In genomic region chr17:76726231-76726765, GRCh38 we compare ENCODE assay signal across 1 cellular context.
A peak's percentile ranks its signal among the peaks of the same experiment; 100 is the strongest.
TF ChIP-seq lines count a peak whose summit lies in the region.

Gene JMJD6 (minus strand): TSS chr17:76726606. CDS start chr17:76726475, 131 bp downstream.

TF ChIP-seq in K562, 482 proteins besides CTCF, POLR2A, EP300 and RAD21 (continued from another document and continues in another):
- TF ChIP-seq RREB1 (CRISPR knock-in tag; IDR thresholded peaks at IDR 0.05): 0 out of 2 replicates have a peak, but pooled peaks have one; percentile 8
- TF ChIP-seq CSDE1 (IDR thresholded peaks at IDR 0.05): 0 out of 4 replicates have a peak, but pooled peaks of 1 of the 2 experiments have one; percentile 36
- peak; percentile 82 for TF ChIP-seq CHD1 (IDR thresholded peaks at IDR 0.05; ENCODE audit: low read length)
- TF ChIP-seq, protein P1, sequence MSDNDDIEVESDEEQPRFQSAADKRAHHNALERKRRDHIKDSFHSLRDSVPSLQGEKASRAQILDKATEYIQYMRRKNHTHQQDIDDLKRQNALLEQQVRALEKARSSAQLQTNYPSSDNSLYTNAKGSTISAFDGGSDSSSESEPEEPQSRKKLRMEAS (CRISPR knock-in tag; IDR thresholded peaks at IDR 0.05): peak; percentile 74; the same call in 1 of the 2 replicates
- 0 out of 2 replicates have a peak, but pooled peaks have one; percentile 0 for TF ChIP-seq RNF2 (IDR thresholded peaks at IDR 0.05)
- no peak for TF ChIP-seq UBTF (IDR thresholded peaks at IDR 0.05; ENCODE audit: borderline replicate concordance in 1 of 2, low read depth in 2 of 2, low read length in 2 of 2)
- 0 out of 2 replicates have a peak, but pooled peaks have one; percentile 40 for TF ChIP-seq HDAC8 (tag; IDR thresholded peaks at IDR 0.05)
- no peak for TF ChIP-seq AFF1 (IDR thresholded peaks at IDR 0.05; ENCODE audit: low read depth in 1 of 2, partially characterized antibody in 2 of 2)
- TF ChIP-seq FIP1L1 (IDR thresholded peaks at IDR 0.05; ENCODE audit: low read depth, low read length, poor library complexity, severe bottlenecking): peak; percentile 1
- TF ChIP-seq STAT5A (IDR thresholded peaks at IDR 0.05; ENCODE audit: borderline replicate concordance, low read length): 0 out of 2 replicates have a peak, but pooled peaks have one; percentile 2
- TF ChIP-seq ZNF197 (CRISPR knock-in tag; IDR thresholded peaks at IDR 0.05; ENCODE audit: low read depth): no peak
- no peak for TF ChIP-seq SMARCB1 (IDR thresholded peaks at IDR 0.05; ENCODE audit: insufficient read length, low read depth)
- TF ChIP-seq, protein P2, sequence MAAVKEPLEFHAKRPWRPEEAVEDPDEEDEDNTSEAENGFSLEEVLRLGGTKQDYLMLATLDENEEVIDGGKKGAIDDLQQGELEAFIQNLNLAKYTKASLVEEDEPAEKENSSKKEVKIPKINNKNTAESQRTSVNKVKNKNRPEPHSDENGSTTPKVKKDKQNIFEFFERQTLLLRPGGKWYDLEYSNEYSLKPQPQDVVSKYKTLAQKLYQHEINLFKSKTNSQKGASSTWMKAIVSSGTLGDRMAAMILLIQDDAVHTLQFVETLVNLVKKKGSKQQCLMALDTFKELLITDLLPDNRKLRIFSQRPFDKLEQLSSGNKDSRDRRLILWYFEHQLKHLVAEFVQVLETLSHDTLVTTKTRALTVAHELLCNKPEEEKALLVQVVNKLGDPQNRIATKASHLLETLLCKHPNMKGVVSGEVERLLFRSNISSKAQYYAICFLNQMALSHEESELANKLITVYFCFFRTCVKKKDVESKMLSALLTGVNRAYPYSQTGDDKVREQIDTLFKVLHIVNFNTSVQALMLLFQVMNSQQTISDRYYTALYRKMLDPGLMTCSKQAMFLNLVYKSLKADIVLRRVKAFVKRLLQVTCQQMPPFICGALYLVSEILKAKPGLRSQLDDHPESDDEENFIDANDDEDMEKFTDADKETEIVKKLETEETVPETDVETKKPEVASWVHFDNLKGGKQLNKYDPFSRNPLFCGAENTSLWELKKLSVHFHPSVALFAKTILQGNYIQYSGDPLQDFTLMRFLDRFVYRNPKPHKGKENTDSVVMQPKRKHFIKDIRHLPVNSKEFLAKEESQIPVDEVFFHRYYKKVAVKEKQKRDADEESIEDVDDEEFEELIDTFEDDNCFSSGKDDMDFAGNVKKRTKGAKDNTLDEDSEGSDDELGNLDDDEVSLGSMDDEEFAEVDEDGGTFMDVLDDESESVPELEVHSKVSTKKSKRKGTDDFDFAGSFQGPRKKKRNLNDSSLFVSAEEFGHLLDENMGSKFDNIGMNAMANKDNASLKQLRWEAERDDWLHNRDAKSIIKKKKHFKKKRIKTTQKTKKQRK (IDR thresholded peaks at IDR 0.05; ENCODE audit: borderline replicate concordance, low read depth, low read length): 0 out of 2 replicates have a peak, but pooled peaks have one; percentile 35
- peak; percentile 69; the same call in 1 of the 2 replicates for TF ChIP-seq PHF8 (IDR thresholded peaks at IDR 0.05; ENCODE audit: borderline replicate concordance, low read length)
- TF ChIP-seq GABPB1 (CRISPR knock-in tag; IDR thresholded peaks at IDR 0.05): no peak
- TF ChIP-seq E2F1 (CRISPR knock-in tag; IDR thresholded peaks at IDR 0.05): 0 out of 2 replicates have a peak, but pooled peaks have one; percentile 10
- TF ChIP-seq, protein P3, sequence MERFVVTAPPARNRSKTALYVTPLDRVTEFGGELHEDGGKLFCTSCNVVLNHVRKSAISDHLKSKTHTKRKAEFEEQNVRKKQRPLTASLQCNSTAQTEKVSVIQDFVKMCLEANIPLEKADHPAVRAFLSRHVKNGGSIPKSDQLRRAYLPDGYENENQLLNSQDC (CRISPR knock-in tag; IDR thresholded peaks at IDR 0.05): 0 out of 2 replicates have a peak, but pooled peaks have one; percentile 53
- TF ChIP-seq, protein P4, sequence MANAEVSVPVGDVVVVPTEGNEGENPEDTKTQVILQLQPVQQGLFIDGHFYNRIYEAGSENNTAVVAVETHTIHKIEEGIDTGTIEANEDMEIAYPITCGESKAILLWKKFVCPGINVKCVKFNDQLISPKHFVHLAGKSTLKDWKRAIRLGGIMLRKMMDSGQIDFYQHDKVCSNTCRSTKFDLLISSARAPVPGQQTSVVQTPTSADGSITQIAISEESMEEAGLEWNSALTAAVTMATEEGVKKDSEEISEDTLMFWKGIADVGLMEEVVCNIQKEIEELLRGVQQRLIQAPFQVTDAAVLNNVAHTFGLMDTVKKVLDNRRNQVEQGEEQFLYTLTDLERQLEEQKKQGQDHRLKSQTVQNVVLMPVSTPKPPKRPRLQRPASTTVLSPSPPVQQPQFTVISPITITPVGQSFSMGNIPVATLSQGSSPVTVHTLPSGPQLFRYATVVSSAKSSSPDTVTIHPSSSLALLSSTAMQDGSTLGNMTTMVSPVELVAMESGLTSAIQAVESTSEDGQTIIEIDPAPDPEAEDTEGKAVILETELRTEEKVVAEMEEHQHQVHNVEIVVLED (CRISPR knock-in tag; IDR thresholded peaks at IDR 0.05): peak; percentile 83
- TF ChIP-seq SAP30 (IDR thresholded peaks at IDR 0.05; ENCODE audit: borderline replicate concordance, insufficient read depth, low read depth, low read length, poor library complexity, severe bottlenecking): peak; percentile 83
- peak; percentile 97 for TF ChIP-seq HNRNPLL (IDR thresholded peaks at IDR 0.05; ENCODE audit: low read depth, low read length, poor library complexity, severe bottlenecking)
- TF ChIP-seq ASH1L (IDR thresholded peaks at IDR 0.05; ENCODE audit: borderline replicate concordance, low read depth, partially characterized antibody): peak; percentile 89
- TF ChIP-seq ZNF644 (tag; IDR thresholded peaks at IDR 0.05; ENCODE audit: low read depth): no peak
- TF ChIP-seq SAFB (IDR thresholded peaks at IDR 0.05; ENCODE audit: borderline replicate concordance, low read depth, low read length): no peak
- no peak for TF ChIP-seq MAFF (IDR thresholded peaks at IDR 0.05; ENCODE audit: low read length)
- peak; percentile 98 for TF ChIP-seq MTA1 (IDR thresholded peaks at IDR 0.05; ENCODE audit: borderline replicate concordance)
- peak; percentile 27; the same call in 1 of the 2 replicates for TF ChIP-seq ESRRA (IDR thresholded peaks at IDR 0.05; ENCODE audit: borderline replicate concordance, low read depth)
- peak; percentile 61 for TF ChIP-seq CCNT2 (IDR thresholded peaks at IDR 0.05; ENCODE audit: borderline replicate concordance, extremely low read depth, insufficient read length, low read depth, low read length)
- TF ChIP-seq MTA3 (IDR thresholded peaks at IDR 0.05; ENCODE audit: borderline replicate concordance): peak; percentile 40; the same call in 1 of the 2 replicates
- TF ChIP-seq TEAD4 (IDR thresholded peaks at IDR 0.05; ENCODE audit: low read length): no peak
- TF ChIP-seq TEAD4 (CRISPR knock-in tag; IDR thresholded peaks at IDR 0.05; ENCODE audit: borderline replicate concordance): 0 out of 2 replicates have a peak, but pooled peaks have one; percentile 49
- TF ChIP-seq CREB1 (IDR thresholded peaks at IDR 0.05): peak; percentile 91
- peak; percentile 47; the same call in 1 of the 2 replicates for TF ChIP-seq CREB1 (CRISPR knock-in tag; IDR thresholded peaks at IDR 0.05)
- no peak for TF ChIP-seq TOE1 (IDR thresholded peaks at IDR 0.05; ENCODE audit: borderline replicate concordance)
- no peak for TF ChIP-seq TOE1 (CRISPR knock-in tag; IDR thresholded peaks at IDR 0.05; ENCODE audit: borderline replicate concordance, low read depth)
